1 cellular context compared by ENCODE assay signal in the genomic region with DNA sequence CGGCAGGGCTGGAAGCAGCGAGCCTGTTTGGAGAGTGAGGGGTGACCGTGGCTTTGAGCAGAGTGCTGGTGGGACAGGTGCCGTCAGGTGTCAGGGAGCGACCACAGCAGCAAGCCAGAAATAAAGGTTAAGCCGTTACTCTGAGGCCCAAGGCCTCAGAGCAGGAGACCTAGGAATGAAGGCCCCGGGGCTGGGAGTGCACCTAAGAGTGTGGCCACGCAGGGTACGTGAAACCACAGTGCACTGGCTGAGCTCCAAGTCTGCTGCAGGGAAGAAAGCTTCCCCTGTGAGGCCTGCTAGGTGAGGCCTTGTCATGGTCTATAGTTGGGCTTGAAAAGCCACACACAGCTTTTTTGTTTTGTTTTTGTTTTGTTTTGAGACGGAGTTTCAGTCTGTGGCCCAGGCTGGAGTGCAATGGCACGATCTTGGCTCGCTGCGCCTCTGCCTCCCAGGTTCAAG.
TF ChIP-seq lines count a peak whose summit lies in the region.

No MANE protein-coding gene starts in this region.

TF ChIP-seq in GM23338, 12 proteins besides CTCF, POLR2A, EP300 and RAD21 (continued from another document):
- TF ChIP-seq, protein P1, sequence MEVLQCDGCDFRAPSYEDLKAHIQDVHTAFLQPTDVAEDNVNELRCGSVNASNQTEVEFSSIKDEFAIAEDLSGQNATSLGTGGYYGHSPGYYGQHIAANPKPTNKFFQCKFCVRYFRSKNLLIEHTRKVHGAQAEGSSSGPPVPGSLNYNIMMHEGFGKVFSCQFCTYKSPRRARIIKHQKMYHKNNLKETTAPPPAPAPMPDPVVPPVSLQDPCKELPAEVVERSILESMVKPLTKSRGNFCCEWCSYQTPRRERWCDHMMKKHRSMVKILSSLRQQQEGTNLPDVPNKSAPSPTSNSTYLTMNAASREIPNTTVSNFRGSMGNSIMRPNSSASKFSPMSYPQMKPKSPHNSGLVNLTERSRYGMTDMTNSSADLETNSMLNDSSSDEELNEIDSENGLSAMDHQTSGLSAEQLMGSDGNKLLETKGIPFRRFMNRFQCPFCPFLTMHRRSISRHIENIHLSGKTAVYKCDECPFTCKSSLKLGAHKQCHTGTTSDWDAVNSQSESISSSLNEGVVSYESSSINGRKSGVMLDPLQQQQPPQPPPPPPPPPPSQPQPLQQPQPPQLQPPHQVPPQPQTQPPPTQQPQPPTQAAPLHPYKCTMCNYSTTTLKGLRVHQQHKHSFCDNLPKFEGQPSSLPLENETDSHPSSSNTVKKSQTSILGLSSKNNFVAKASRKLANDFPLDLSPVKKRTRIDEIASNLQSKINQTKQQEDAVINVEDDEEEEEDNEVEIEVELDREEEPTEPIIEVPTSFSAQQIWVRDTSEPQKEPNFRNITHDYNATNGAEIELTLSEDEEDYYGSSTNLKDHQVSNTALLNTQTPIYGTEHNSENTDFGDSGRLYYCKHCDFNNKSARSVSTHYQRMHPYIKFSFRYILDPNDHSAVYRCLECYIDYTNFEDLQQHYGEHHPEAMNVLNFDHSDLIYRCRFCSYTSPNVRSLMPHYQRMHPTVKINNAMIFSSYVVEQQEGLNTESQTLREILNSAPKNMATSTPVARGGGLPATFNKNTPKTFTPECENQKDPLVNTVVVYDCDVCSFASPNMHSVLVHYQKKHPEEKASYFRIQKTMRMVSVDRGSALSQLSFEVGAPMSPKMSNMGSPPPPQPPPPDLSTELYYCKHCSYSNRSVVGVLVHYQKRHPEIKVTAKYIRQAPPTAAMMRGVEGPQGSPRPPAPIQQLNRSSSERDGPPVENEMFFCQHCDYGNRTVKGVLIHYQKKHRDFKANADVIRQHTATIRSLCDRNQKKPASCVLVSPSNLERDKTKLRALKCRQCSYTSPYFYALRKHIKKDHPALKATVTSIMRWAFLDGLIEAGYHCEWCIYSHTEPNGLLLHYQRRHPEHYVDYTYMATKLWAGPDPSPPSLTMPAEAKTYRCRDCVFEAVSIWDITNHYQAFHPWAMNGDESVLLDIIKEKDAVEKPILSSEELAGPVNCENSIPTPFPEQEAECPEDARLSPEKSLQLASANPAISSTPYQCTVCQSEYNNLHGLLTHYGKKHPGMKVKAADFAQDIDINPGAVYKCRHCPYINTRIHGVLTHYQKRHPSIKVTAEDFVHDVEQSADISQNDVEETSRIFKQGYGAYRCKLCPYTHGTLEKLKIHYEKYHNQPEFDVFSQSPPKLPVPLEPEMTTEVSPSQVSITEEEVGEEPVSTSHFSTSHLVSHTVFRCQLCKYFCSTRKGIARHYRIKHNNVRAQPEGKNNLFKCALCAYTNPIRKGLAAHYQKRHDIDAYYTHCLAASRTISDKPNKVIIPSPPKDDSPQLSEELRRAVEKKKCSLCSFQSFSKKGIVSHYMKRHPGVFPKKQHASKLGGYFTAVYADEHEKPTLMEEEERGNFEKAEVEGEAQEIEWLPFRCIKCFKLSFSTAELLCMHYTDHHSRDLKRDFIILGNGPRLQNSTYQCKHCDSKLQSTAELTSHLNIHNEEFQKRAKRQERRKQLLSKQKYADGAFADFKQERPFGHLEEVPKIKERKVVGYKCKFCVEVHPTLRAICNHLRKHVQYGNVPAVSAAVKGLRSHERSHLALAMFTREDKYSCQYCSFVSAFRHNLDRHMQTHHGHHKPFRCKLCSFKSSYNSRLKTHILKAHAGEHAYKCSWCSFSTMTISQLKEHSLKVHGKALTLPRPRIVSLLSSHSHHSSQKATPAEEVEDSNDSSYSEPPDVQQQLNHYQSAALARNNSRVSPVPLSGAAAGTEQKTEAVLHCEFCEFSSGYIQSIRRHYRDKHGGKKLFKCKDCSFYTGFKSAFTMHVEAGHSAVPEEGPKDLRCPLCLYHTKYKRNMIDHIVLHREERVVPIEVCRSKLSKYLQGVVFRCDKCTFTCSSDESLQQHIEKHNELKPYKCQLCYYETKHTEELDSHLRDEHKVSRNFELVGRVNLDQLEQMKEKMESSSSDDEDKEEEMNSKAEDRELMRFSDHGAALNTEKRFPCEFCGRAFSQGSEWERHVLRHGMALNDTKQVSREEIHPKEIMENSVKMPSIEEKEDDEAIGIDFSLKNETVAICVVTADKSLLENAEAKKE (CRISPR knock-in tag; IDR thresholded peaks at IDR 0.05), result no peak
- TF ChIP-seq, protein P2, sequence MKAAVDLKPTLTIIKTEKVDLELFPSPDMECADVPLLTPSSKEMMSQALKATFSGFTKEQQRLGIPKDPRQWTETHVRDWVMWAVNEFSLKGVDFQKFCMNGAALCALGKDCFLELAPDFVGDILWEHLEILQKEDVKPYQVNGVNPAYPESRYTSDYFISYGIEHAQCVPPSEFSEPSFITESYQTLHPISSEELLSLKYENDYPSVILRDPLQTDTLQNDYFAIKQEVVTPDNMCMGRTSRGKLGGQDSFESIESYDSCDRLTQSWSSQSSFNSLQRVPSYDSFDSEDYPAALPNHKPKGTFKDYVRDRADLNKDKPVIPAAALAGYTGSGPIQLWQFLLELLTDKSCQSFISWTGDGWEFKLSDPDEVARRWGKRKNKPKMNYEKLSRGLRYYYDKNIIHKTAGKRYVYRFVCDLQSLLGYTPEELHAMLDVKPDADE (IDR thresholded peaks at IDR 0.05), result no peak
- TF ChIP-seq ZNF331 (CRISPR knock-in tag; IDR thresholded peaks at IDR 0.05; ENCODE audit: low read depth) (no peak), NANOG (IDR thresholded peaks at IDR 0.05; ENCODE audit: borderline replicate concordance) (no peak), EZH2phosphoT487 (IDR thresholded peaks at IDR 0.05; ENCODE audit: unreplicated experiment) (no peak), EZH2 (IDR thresholded peaks at IDR 0.05; ENCODE audit: low read depth, unreplicated experiment) (no peak)
